ENCODE assay signal across 1 cellular context in genomic region chr2:28152585-28153284, GRCh38.
TF ChIP-seq lines count a peak whose summit lies in the region.

No MANE protein-coding gene starts in this region.

TF ChIP-seq in HEK293, 187 proteins besides CTCF, POLR2A, EP300 and RAD21 (continued from another document):
- TF ChIP-seq PBX3 (CRISPR knock-in tag; IDR thresholded peaks at IDR 0.05) (no peak), ZSCAN30 (tag by site-specific recombination; IDR thresholded peaks at IDR 0.05) (0 out of 2 replicates have a peak, but pooled peaks have one; percentile 26), ZNF521 (tag by site-specific recombination; IDR thresholded peaks at IDR 0.05) (no peak), YY2 (tag by site-specific recombination; IDR thresholded peaks at IDR 0.05) (no peak), ZBTB8A (tag by site-specific recombination; IDR thresholded peaks at IDR 0.05) (no peak), ZNF548 (tag by site-specific recombination; IDR thresholded peaks at IDR 0.05) (no peak), ZFP37 (tag by site-specific recombination; IDR thresholded peaks at IDR 0.05) (no peak), ZBTB20 (tag by site-specific recombination; IDR thresholded peaks at IDR 0.05) (no peak), ZNF670 (tag by site-specific recombination; IDR thresholded peaks at IDR 0.05; ENCODE audit: low read depth) (no peak), ZNF366 (tag by site-specific recombination; conservative IDR thresholded peaks at IDR 0.05) (peak; percentile 33; the same call in 1 of the 2 replicates), ZNF843 (tag by site-specific recombination; IDR thresholded peaks at IDR 0.05) (peak; percentile 76), ZNF610 (tag by site-specific recombination; IDR thresholded peaks at IDR 0.05; ENCODE audit: borderline replicate concordance) (no peak), ZNF624 (tag by site-specific recombination; IDR thresholded peaks at IDR 0.05) (no peak), GLIS1 (tag by site-specific recombination; IDR thresholded peaks at IDR 0.05) (peak; percentile 23; the same call in 1 of the 2 replicates), ZNF488 (tag by site-specific recombination; IDR thresholded peaks at IDR 0.05) (no peak), ZSCAN16 (tag by site-specific recombination; IDR thresholded peaks at IDR 0.05) (no peak), TCF7L2 (IDR thresholded peaks at IDR 0.05; ENCODE audit: borderline replicate concordance, low read depth, low read length) (no peak), ZIC2 (tag by site-specific recombination; IDR thresholded peaks at IDR 0.05) (no peak), ZBTB21 (tag by site-specific recombination; IDR thresholded peaks at IDR 0.05) (no peak), ZBTB26 (tag by site-specific recombination; optimal IDR thresholded peaks at IDR 0.05) (no peak), BCL11A (tag by site-specific recombination; IDR thresholded peaks at IDR 0.05; ENCODE audit: low read depth) (0 out of 2 replicates have a peak, but pooled peaks have one; percentile 15), FEZF1 (tag by site-specific recombination; IDR thresholded peaks at IDR 0.05) (peak; percentile 64), HOXA7 (CRISPR knock-in tag; IDR thresholded peaks at IDR 0.05; ENCODE audit: borderline replicate concordance) (no peak), PRDM6 (tag by site-specific recombination; IDR thresholded peaks at IDR 0.05) (0 out of 2 replicates have a peak, but pooled peaks have one; percentile 53), PRDM2 (tag by site-specific recombination; IDR thresholded peaks at IDR 0.05; ENCODE audit: borderline replicate concordance) (no peak), IKZF3 (tag by site-specific recombination; IDR thresholded peaks at IDR 0.05) (peak; percentile 23; the same call in 1 of the 2 replicates), ZNF707 (tag by site-specific recombination; IDR thresholded peaks at IDR 0.05) (no peak), KLF17 (tag by site-specific recombination; IDR thresholded peaks at IDR 0.05) (no peak), ZNF112 (tag by site-specific recombination; IDR thresholded peaks at IDR 0.05) (no peak), ZNF837 (tag by site-specific recombination; IDR thresholded peaks at IDR 0.05) (no peak), HIC1 (tag by site-specific recombination; IDR thresholded peaks at IDR 0.05) (no peak), ZNF585B (tag by site-specific recombination; IDR thresholded peaks at IDR 0.05) (no peak), WT1 (tag by site-specific recombination; IDR thresholded peaks at IDR 0.05) (peak; percentile 26; the same call in 1 of the 2 replicates), ZBTB17 (tag by site-specific recombination; IDR thresholded peaks at IDR 0.05) (no peak), OSR2 (tag by site-specific recombination; IDR thresholded peaks at IDR 0.05) (peak; percentile 49; the same call in 1 of the 2 replicates), PRDM4 (tag by site-specific recombination; IDR thresholded peaks at IDR 0.05) (no peak), SCRT2 (tag by site-specific recombination; IDR thresholded peaks at IDR 0.05) (no peak), ZNF157 (tag by site-specific recombination; IDR thresholded peaks at IDR 0.05) (no peak), INSM2 (tag by site-specific recombination; IDR thresholded peaks at IDR 0.05) (no peak), ZNF529 (tag by site-specific recombination; IDR thresholded peaks at IDR 0.05; ENCODE audit: insufficient replicate concordance) (no peak)
